1 cellular context compared by ENCODE assay signal in genomic region chr2:10128420-10128819, GRCh38.
TF ChIP-seq lines count a peak whose summit lies in the region.

No MANE protein-coding gene starts in this region.

TF ChIP-seq in GM12878, 131 proteins besides CTCF, POLR2A, EP300 and RAD21:
- no peak for TF ChIP-seq EED (IDR thresholded peaks at IDR 0.05; ENCODE audit: low read depth)
- TF ChIP-seq BACH1 (IDR thresholded peaks at IDR 0.05; ENCODE audit: borderline replicate concordance): 0 out of 2 replicates have a peak, but pooled peaks have one; percentile 9
- peak; percentile 60; the same call in 1 of the 2 replicates for TF ChIP-seq POLR2AphosphoS5 (IDR thresholded peaks at IDR 0.05; ENCODE audit: low read length)
- peak; percentile 3; the same call in 1 of the 3 replicates for TF ChIP-seq POU2F2 (IDR thresholded peaks at IDR 0.05; ENCODE audit: borderline replicate concordance, low read depth, low read length)
- TF ChIP-seq, protein P1, sequence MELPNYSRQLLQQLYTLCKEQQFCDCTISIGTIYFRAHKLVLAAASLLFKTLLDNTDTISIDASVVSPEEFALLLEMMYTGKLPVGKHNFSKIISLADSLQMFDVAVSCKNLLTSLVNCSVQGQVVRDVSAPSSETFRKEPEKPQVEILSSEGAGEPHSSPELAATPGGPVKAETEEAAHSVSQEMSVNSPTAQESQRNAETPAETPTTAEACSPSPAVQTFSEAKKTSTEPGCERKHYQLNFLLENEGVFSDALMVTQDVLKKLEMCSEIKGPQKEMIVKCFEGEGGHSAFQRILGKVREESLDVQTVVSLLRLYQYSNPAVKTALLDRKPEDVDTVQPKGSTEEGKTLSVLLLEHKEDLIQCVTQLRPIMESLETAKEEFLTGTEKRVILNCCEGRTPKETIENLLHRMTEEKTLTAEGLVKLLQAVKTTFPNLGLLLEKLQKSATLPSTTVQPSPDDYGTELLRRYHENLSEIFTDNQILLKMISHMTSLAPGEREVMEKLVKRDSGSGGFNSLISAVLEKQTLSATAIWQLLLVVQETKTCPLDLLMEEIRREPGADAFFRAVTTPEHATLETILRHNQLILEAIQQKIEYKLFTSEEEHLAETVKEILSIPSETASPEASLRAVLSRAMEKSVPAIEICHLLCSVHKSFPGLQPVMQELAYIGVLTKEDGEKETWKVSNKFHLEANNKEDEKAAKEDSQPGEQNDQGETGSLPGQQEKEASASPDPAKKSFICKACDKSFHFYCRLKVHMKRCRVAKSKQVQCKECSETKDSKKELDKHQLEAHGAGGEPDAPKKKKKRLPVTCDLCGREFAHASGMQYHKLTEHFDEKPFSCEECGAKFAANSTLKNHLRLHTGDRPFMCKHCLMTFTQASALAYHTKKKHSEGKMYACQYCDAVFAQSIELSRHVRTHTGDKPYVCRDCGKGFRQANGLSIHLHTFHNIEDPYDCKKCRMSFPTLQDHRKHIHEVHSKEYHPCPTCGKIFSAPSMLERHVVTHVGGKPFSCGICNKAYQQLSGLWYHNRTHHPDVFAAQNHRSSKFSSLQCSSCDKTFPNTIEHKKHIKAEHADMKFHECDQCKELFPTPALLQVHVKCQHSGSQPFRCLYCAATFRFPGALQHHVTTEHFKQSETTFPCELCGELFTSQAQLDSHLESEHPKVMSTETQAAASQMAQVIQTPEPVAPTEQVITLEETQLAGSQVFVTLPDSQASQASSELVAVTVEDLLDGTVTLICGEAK (IDR thresholded peaks at IDR 0.05; ENCODE audit: borderline replicate concordance): no peak
